ENCODE assay signal across 17 cellular contexts in genomic region chr2:216375288-216375687, GRCh38. TPM values are rescaled to one million over a fixed set of nuclear protein-coding genes. Genes with fewer than 3 reads are reported as not detected.
DNase-seq lines count a peak whose midpoint lies in the region; TF ChIP-seq lines count a peak whose summit lies in the region.
"Had no signal": no experiment of that assay in that cellular context is flagged by ENCODE, and none has a peak within 500 bp of the region (broad histone marks: within the 10 kb centered on the region; RNA-seq: fewer than 3 reads in every experiment).

No MANE protein-coding gene starts in this region.

- peaks cover 24 to 51% of the 10 kb centered on the region in 2 donors for H3K27me3 Mint-ChIP-seq in CD8-positive, alpha-beta memory T cell

- TF ChIP-seq CTCF in AG10803 (conservative IDR thresholded peaks at IDR 0.05; ENCODE audit: low read length), result no peak

- no peaks in the 10 kb centered on the region for H3K36me3 Mint-ChIP-seq in CD8-positive, alpha-beta memory T cell
- H3K36me3 Mint-ChIP-seq: CD4-positive, alpha-beta memory T cell had no signal

- H3K4me1 ChIP-seq in GM23248 (ENCODE audit: insufficient read depth), result peaks cover 28% of the 10 kb centered on the region
- peaks cover 8% of the 10 kb centered on the region for H3K4me1 ChIP-seq in CD8-positive, alpha-beta memory T cell (ENCODE audit: insufficient read depth, low read length)
- H3K4me1 ChIP-seq: Caco-2 had no signal

- no peaks in the 10 kb centered on the region for H3K36me3 ChIP-seq in GM23248 (ENCODE audit: low read depth)
- no peaks in the 10 kb centered on the region for H3K36me3 ChIP-seq in CD8-positive, alpha-beta memory T cell (ENCODE audit: insufficient read depth, low read length)

- no peaks in the 10 kb centered on the region for H4K20me1 ChIP-seq in GM23248 (ENCODE audit: insufficient read depth)

- H3K4me3 ChIP-seq in AG10803 (ENCODE audit: low read length) (no peak overlapping the region), GM23248 (no peak overlapping the region)
- H3K4me3 ChIP-seq in CD8-positive, alpha-beta memory T cell (ENCODE audit: low read length), result no peak overlapping the region
- H3K4me3 ChIP-seq: A549, GM12878, GM23338 had no signal

- H3K27ac Mint-ChIP-seq in CD8-positive, alpha-beta memory T cell, result no peak overlapping the region
- H3K27ac Mint-ChIP-seq: CD4-positive, alpha-beta memory T cell; GM23338; H9 had no signal

- no peak overlapping the region for H3K4me3 Mint-ChIP-seq in CD8-positive, alpha-beta memory T cell
- H3K4me3 Mint-ChIP-seq: CD4-positive, alpha-beta memory T cell; GM23338; H9 had no signal

- H3K9me3 Mint-ChIP-seq in CD8-positive, alpha-beta memory T cell, result peaks cover 0 to 3% (median 0%) of the 10 kb centered on the region in 5 donors
- H3K9me3 Mint-ChIP-seq: GM23338, H9 had no signal

- in situ Hi-C loops in GM23248 (cut with MboI), result no loop called here

- H3K27ac ChIP-seq in GM23248, result no peak overlapping the region
- H3K27ac ChIP-seq in CD8-positive, alpha-beta memory T cell (ENCODE audit: low read depth, low read length), result no peak overlapping the region

- H3K9me3 ChIP-seq in GM23248 (ENCODE audit: low read depth), result no peaks in the 10 kb centered on the region
- H3K9me3 ChIP-seq in CD8-positive, alpha-beta memory T cell (ENCODE audit: low read length), result no peaks in the 10 kb centered on the region
- H3K9me3 ChIP-seq: A549, Caco-2 had no signal

- peaks cover 7 to 20% (median 13%) of the 10 kb centered on the region in 3 donors for H3K4me1 Mint-ChIP-seq in CD8-positive, alpha-beta memory T cell

- 30 to 32% methylated on average over 1 of the region's 1 CpG for WGBS in GM23248 (ENCODE audit: low coverage in 1 of 2, low lambda C conversion rate in 2 of 2, missing lambda C conversion rate in 2 of 2), 2 experiments

- peaks cover 10% of the 10 kb centered on the region for H3K79me2 ChIP-seq in GM23248 (ENCODE audit: insufficient read depth)

- no peak overlapping the region for H2AFZ ChIP-seq in GM23248
- H2AFZ ChIP-seq: GM23338 had no signal

- H3K9ac ChIP-seq in GM23248, result no peak overlapping the region

- no peaks in the 10 kb centered on the region for H3K9me2 ChIP-seq in GM23248 (ENCODE audit: insufficient read depth)

- no peaks in the 10 kb centered on the region for H3K27me3 ChIP-seq in GM23248 (replicated peaks; ENCODE audit: insufficient read depth)
- peaks cover 22% of the 10 kb centered on the region for H3K27me3 ChIP-seq in CD8-positive, alpha-beta memory T cell (ENCODE audit: insufficient read depth, low read length, poor library complexity, severe bottlenecking)

- CTCF ChIA-PET in CD8-positive, alpha-beta memory T cell (lab: Charles Lee), result interaction anchor here (1.1 kb wide), 1 partner anchor 22 kb away, joined by 3 read pairs; no protein-coding TSS in a partner anchor

- POLR2A ChIA-PET in CD8-positive, alpha-beta memory T cell (lab: Charles Lee), result interaction anchor here (1.8 kb wide), 1 partner anchor 23 kb away, joined by 4 read pairs; no protein-coding TSS in a partner anchor

- DNase-seq in AG10803 (ENCODE audit: low read depth) (peak; percentile 61), GM23248 (peak; percentile 19), NCI-H226 (peak; percentile 29), NCI-H1092 (lab: John Stamatoyannopoulos, UW) (no peak)
- no peak for DNase-seq in activated CD4-positive, CD25-positive, alpha-beta regulatory T cell (lab: John Stamatoyannopoulos, UW)
- DNase-seq in CD8-positive, alpha-beta memory T cell, result no peak
- DNase-seq: 8988T; ACHN; C1 segment of cervical spinal cord; Caco-2; CD4-positive, alpha-beta memory T cell; DMS153; DND-41; H9 had no signal

- peaks cover 26% of the 10 kb centered on the region for H3F3A ChIP-seq in GM23248 (ENCODE audit: insufficient read depth)

- no peak overlapping the region for H3K4me2 ChIP-seq in GM23248 (ENCODE audit: unreplicated experiment)
- H3K4me2 ChIP-seq: A549, GM23338 had no signal

RNA-seq across cellular contexts. Expression of gene MARCHF4, which starts 3.0 kb away (rescaled TPM):
- 10.6 and 14.5 TPM in 2 replicates for total RNA-seq in GM23248 (2014; rRNA removed; shearing (Covaris generic))
- polyA plus RNA-seq in GM23248 (2016; fragmentation: Nextera tagmentation; extraction: Ambion mirVana), result 7.0 and 7.8 TPM in 2 replicates
- total RNA-seq in CD8-positive, alpha-beta memory T cell, result not detected
- polyA plus RNA-seq in CD8-positive, alpha-beta memory T cell, result not detected
- total RNA-seq: Caco-2; CD4-positive, alpha-beta memory T cell; GM12878 had no signal
- polyA plus RNA-seq: CD4-positive, alpha-beta memory T cell; GM12878 had no signal

RNA-seq across cellular contexts. Expression of gene SMARCAL1, which starts 37.0 kb away (rescaled TPM):
- 10.9 and 17.8 TPM in 2 replicates for total RNA-seq in GM23248 (2014; rRNA removed; shearing (Covaris generic))
- polyA plus RNA-seq in GM23248 (2016; fragmentation: Nextera tagmentation; extraction: Ambion mirVana), result 30.5 and 32.3 TPM in 2 replicates
- total RNA-seq in CD8-positive, alpha-beta memory T cell, result 10 to 100 TPM; 26.7 to 28.2 TPM
- polyA plus RNA-seq in CD8-positive, alpha-beta memory T cell, result 29.3 TPM

Comparison
In these comparisons a context has a peak if more than half of its experiments do, and no peak if none do; other contexts are left out.
1. DNase-seq: peak in AG10803 (single experiment), GM23248 (single experiment) and NCI-H226 (single experiment); none in activated CD4-positive, CD25-positive, alpha-beta regulatory T cell (0 of 4), NCI-H1092 (single experiment) and CD8-positive, alpha-beta memory T cell (0 of 5).
2. RNA of gene MARCHF4, which starts 3.0 kb away (total RNA-seq): 10.6 to 14.5 TPM in GM23248; not detected in CD8-positive, alpha-beta memory T cell; every median in the first group is over 10 times any median in the second.